Comparison of ENCODE assay signal across 8 cellular contexts in the genomic region with DNA sequence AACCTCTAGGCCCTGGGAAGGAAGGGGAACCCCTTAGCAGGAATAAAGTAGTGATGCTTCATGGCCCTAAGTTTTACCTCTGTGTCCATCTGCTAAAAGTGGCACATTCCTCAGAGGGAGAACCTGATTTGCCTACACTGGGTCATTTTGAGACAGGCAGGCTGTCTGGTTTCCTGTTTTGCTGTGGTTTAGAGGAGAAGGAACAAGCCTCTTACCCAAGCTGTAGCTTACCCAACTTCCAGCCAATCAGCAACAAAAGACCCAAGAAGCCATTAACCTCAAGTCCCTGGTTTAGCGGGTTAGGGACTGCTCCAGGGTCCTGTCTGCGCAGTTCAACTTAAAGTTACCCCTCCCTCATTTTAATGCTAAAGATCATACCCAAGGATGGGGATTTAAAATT.
DNase-seq lines count a peak whose midpoint lies in the region; ATAC-seq, FAIRE-seq and TF ChIP-seq lines count a peak whose summit lies in the region.

No MANE protein-coding gene starts in this region.

- no peaks in the 10 kb centered on the region for H3K79me2 ChIP-seq in H9 (ENCODE audit: insufficient read depth, low read length)
- no peaks in the 10 kb centered on the region for H3K79me2 ChIP-seq in MM.1S (ENCODE audit: low read length)

- H3K36me3 ChIP-seq in MM.1S (replicated peaks; ENCODE audit: insufficient read depth, low read length), result no peaks in the 10 kb centered on the region

- H3F3A ChIP-seq in MM.1S (ENCODE audit: insufficient read depth, low read length), result peaks cover 6% of the 10 kb centered on the region; the same call in 1 of the 2 replicates

- no peak overlapping the region for H3K4me2 ChIP-seq in H9 (ENCODE audit: insufficient read depth, insufficient read length, low read length)
- H3K4me2 ChIP-seq in MM.1S (ENCODE audit: low read depth, low read length), result peak overlapping the region; percentile 67

- H3K4me3 Mint-ChIP-seq in H9, result no peak overlapping the region

- no peak overlapping the region for H2BK120ac ChIP-seq in H9 (ENCODE audit: low read depth, low read length, poor library complexity, severe bottlenecking)

- H4K8ac ChIP-seq in H9 (replicated peaks; ENCODE audit: insufficient read length, low read depth, low read length), result no peak overlapping the region

- no peak overlapping the region for H2BK12ac ChIP-seq in H9 (ENCODE audit: insufficient read length, low read depth, low read length)

- H3K9me3 Mint-ChIP-seq in H9, result peaks cover 13 to 20% of the 10 kb centered on the region in 2 experiments

- no peak overlapping the region for H2BK20ac ChIP-seq in H9 (ENCODE audit: low read depth, low read length, poor library complexity, severe bottlenecking)

- H3K4me3 ChIP-seq in MM.1S (ENCODE audit: low read length), result 0 out of 2 replicates have a peak overlapping the region, but pooled peaks have one; percentile 7
- H3K4me3 ChIP-seq in coronary artery, result no peak overlapping the region

- no peak overlapping the region for H2BK5ac ChIP-seq in H9 (ENCODE audit: insufficient read length, low read length)

- no peak for TF ChIP-seq CTCF in H9 (conservative IDR thresholded peaks at IDR 0.05)
- no peak for TF ChIP-seq CTCF in MM.1S (IDR thresholded peaks at IDR 0.05; ENCODE audit: low read length)
- TF ChIP-seq CTCF in coronary artery (IDR thresholded peaks at IDR 0.05), result no peak

- no peak for DNase-seq in H9
- DNase-seq in MM.1S, result peak; percentile 72
- no peak for DNase-seq in left ventricle myocardium superior
- no peak for DNase-seq in coronary artery (ENCODE audit: low spot score)
- no peak for DNase-seq in urothelium cell line (ENCODE audit: low spot score)
- DNase-seq in NCI-H2171 (lab: John Stamatoyannopoulos, UW), result no peak
- no peak for DNase-seq in activated gamma-delta T cell treated with Interleukin-2 at 50 U/mL for 16 hours

- H3K4me1 Mint-ChIP-seq in H9, result peaks cover 11 to 17% of the 10 kb centered on the region in 2 experiments

- H3K4me1 ChIP-seq in H9 (ENCODE audit: insufficient read depth, low read length), result peaks cover 4% of the 10 kb centered on the region; the same call in 1 of the 2 replicates
- H3K4me1 ChIP-seq in MM.1S (ENCODE audit: low read length), result peaks cover 27% of the 10 kb centered on the region

- H3K56ac ChIP-seq in H9 (ENCODE audit: insufficient read length, low read depth, low read length), result no peak overlapping the region

- intact Hi-C loops in left ventricle myocardium superior (cut with micrococcal nuclease), result no loop called here

- no peak overlapping the region for H3K14ac ChIP-seq in H9 (ENCODE audit: insufficient read depth, low read length)

- H4K91ac ChIP-seq in H9 (ENCODE audit: insufficient read length, low read depth, low read length), result no peak overlapping the region

- H4K5ac ChIP-seq in H9 (ENCODE audit: insufficient read length, low read depth, low read length), result no peak overlapping the region

- H3K36me3 Mint-ChIP-seq in H9 (ENCODE audit: insufficient read depth in 1 of 3, low read depth in 3 of 3), result peaks cover 5 to 16% (median 9%) of the 10 kb centered on the region in 3 experiments; a peak in 6 of 7 replicates

- H3K27me3 ChIP-seq in H9 (ENCODE audit: insufficient read depth, low read length) (no peaks in the 10 kb centered on the region), MM.1S (replicated peaks; ENCODE audit: insufficient read depth, low read length) (no peaks in the 10 kb centered on the region)

- H3K27me3 Mint-ChIP-seq in H9 (ENCODE audit: low read depth), result no peaks in the 10 kb centered on the region

- H3K79me1 ChIP-seq in H9 (ENCODE audit: insufficient read depth, low read depth, low read length, poor library complexity, severe bottlenecking), result no peaks in the 10 kb centered on the region

- H2AFZ ChIP-seq in H9 (ENCODE audit: low read length) (no peak overlapping the region), MM.1S (ENCODE audit: low read length) (peak overlapping the region; percentile 37; the same call in 1 of the 2 replicates)

- no peak overlapping the region for H3K23ac ChIP-seq in H9 (ENCODE audit: insufficient read length, low read depth, low read length)

- H3K27ac Mint-ChIP-seq in H9, result peak overlapping the region in 2 of 3 experiments; percentile 79 to 86; a peak in 2 of 7 replicates

- no peak overlapping the region for H3K27ac ChIP-seq in H9 (ENCODE audit: insufficient read length, low read depth, low read length)
- H3K27ac ChIP-seq in MM.1S (ENCODE audit: low read length), result peak overlapping the region; percentile 75
- peak overlapping the region in 1 of 2 donors; percentile 41 for H3K27ac ChIP-seq in coronary artery

- ATAC-seq in GM18519 (IDR thresholded peaks at IDR 0.05; ENCODE audit: low FRiP score, unreplicated experiment) (peak; percentile 83), left ventricle myocardium superior (peak; percentile 59)

- H4K20me1 ChIP-seq in H9 (ENCODE audit: control insufficient read depth, insufficient read depth, insufficient read length) (no peaks in the 10 kb centered on the region), MM.1S (ENCODE audit: insufficient read depth, low read length) (no peaks in the 10 kb centered on the region)

- no peak overlapping the region for H3T11ph ChIP-seq in H9 (ENCODE audit: low read length)

- H3K4ac ChIP-seq in H9 (ENCODE audit: low read depth, low read length), result no peak overlapping the region

- H2BK15ac ChIP-seq in H9 (ENCODE audit: low read depth, low read length), result no peak overlapping the region

- no peak overlapping the region for H3K9ac ChIP-seq in H9 (ENCODE audit: extremely low read depth, insufficient read length, low read length)
- H3K9ac ChIP-seq in MM.1S (ENCODE audit: low read length), result peak overlapping the region; percentile 23; the same call in 1 of the 2 replicates

- no peak for FAIRE-seq in urothelium cell line (lab: Jason Lieb, UNC)

- H2AK5ac ChIP-seq in H9 (ENCODE audit: insufficient read length, low read length), result no peak overlapping the region

- H3K9me3 ChIP-seq in H9 (ENCODE audit: control insufficient read depth, low read depth, low read length) (no peaks in the 10 kb centered on the region), MM.1S (replicated peaks; ENCODE audit: insufficient read depth, low read length) (no peaks in the 10 kb centered on the region)

- no CpG with 5 or more reads among the region's 2 CpGs for WGBS in H9 (ENCODE audit: extremely low coverage, insufficient read length, low lambda C conversion rate)

- H3K9me2 ChIP-seq in MM.1S (replicated peaks; ENCODE audit: insufficient read depth, low read length), result no peaks in the 10 kb centered on the region

- no peak overlapping the region for H3K18ac ChIP-seq in H9 (ENCODE audit: insufficient read length, low read depth, low read length)

- H3K23me2 ChIP-seq in H9 (ENCODE audit: insufficient read length, low read depth, low read length, poor library complexity, severe bottlenecking), result no peaks in the 10 kb centered on the region
